Comparison of ENCODE assay signal across 8 cellular contexts in the genomic region with DNA sequence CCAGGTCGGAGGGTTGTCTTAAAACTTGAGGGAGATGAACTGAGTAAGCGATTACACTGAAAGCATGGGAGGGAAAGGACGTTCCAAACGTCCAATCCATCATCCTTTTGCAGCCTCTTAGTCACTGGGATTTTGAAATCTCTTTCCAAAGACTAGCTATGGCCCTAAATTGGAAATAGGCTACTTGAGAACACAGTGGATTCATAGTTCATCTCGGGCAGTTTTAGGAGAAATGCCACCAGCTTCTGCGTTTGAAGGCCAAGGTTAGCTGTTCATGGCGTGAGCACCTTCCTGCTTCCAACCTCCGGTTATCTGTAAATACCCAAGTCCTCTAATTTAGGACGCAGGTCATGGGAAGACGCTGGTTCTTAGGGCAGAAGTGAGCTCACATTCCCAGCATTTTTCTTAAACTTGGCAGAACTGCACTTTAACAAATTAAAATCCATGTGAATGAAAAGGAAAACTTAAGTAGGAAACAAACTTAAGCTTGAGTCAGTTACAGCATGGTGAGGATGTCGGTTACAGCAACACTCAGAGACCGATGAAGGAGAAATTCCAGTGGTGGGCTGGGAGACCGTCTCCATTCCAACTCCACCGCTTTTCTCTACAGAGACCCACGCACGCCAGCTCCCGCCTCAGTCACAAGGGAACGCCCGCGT. TPM values are rescaled to one million over a fixed set of nuclear protein-coding genes. Genes with fewer than 3 reads are reported as not detected.
A peak's percentile ranks its signal among the peaks of the same experiment; 100 is the strongest.
DNase-seq lines count a peak whose midpoint lies in the region; ATAC-seq and TF ChIP-seq lines count a peak whose summit lies in the region.

No MANE protein-coding gene starts in this region.

- peak overlapping the region; percentile 83 for H3K4me3 ChIP-seq in AG04449 (ENCODE audit: low read depth, low read length)
- peak overlapping the region; percentile 66 to 82 (median 70) for H3K4me3 ChIP-seq in sigmoid colon

- H3K4me1 ChIP-seq in sigmoid colon = peaks cover 0 to 22% (median 18%) of the 10 kb centered on the region in 4 donors

- H3K27me3 ChIP-seq in sigmoid colon = peaks cover 0 to 8% (median 0%) of the 10 kb centered on the region in 3 donors

- POLR2A ChIA-PET in AG04449 (lab: Yijun Ruan, JAX) = no interaction called here

- H3K36me3 ChIP-seq in sigmoid colon = no peaks in the 10 kb centered on the region

- intact Hi-C loops in sigmoid colon (cut with DNase I) = loop anchor here (5.0 to 10.0 kb wide), 2 partner anchors 115 to 452 kb away; no protein-coding TSS in a partner anchor

- CTCF ChIA-PET in AG04449 (lab: Yijun Ruan, JAX) = interaction anchor here (0.7 to 1.9 kb wide), 6 partner anchors 13 to 616 kb away, joined by 3 to 11 read pairs (median 6); no protein-coding TSS in a partner anchor

- H3K27ac ChIP-seq in sigmoid colon = peak overlapping the region; percentile 78 to 83 (median 80)

- no peaks in the 10 kb centered on the region for H3K9me3 ChIP-seq in sigmoid colon

- TF ChIP-seq CTCF in AG04449 (IDR thresholded peaks at IDR 0.05; ENCODE audit: insufficient read depth, low read length, missing control alignments) (no peak), sigmoid colon (IDR thresholded peaks at IDR 0.05) (no peak)

- 8% methylated on average over 20 of the region's 20 CpGs for WGBS in sigmoid colon, 2 donors

- TF ChIP-seq EP300 in sigmoid colon (IDR thresholded peaks at IDR 0.05) = no peak

- DNase-seq in AG04449 (ENCODE audit: low read depth, low spot score) = no peak
- DNase-seq in SW480 (ENCODE audit: low spot score) = peak; percentile 22
- peak; percentile 8 for DNase-seq in fibroblast of the conjunctiva (ENCODE audit: low read depth)
- no peak for DNase-seq in sigmoid colon
- no peak for DNase-seq in NCI-H2196 (lab: John Stamatoyannopoulos, UW; ENCODE audit: unreplicated experiment)

- ATAC-seq in GM19372 (IDR thresholded peaks at IDR 0.05; ENCODE audit: low read depth, unreplicated experiment) = peak; percentile 2
- ATAC-seq in HG02885 (IDR thresholded peaks at IDR 0.05; ENCODE audit: poor library complexity, unreplicated experiment) = no peak
- no peak for ATAC-seq in GM19452 (IDR thresholded peaks at IDR 0.05; ENCODE audit: unreplicated experiment)

- TF ChIP-seq POLR2A in sigmoid colon (IDR thresholded peaks at IDR 0.05) = no peak

RNA-seq across cellular contexts. Expression of a gene that starts 0.7 kb away (rescaled TPM):
- total RNA-seq in sigmoid colon = 1 to 10 TPM in 3 of 4 donors, under 1 TPM in 1; 0.66 to 1.9 (median 1.2) TPM
- 1 to 10 TPM in 2 of 3 donors, under 1 TPM in 1; 0.46 to 2.2 (median 1.2) TPM for polyA plus RNA-seq in sigmoid colon

Comparison
In these comparisons a context has a peak if more than half of its experiments do, and no peak if none do; other contexts are left out.
1. DNase-seq: peak in SW480 (single experiment) and fibroblast of the conjunctiva (single experiment); none in AG04449 (single experiment), sigmoid colon (single experiment) and NCI-H2196 (single experiment).